Comparison of ENCODE assay signal across 9 cellular contexts in genomic region chr17:16980813-16981731, GRCh38.
DNase-seq lines count a peak whose midpoint lies in the region; ATAC-seq and TF ChIP-seq lines count a peak whose summit lies in the region.
"Had no signal": no experiment of that assay in that cellular context is flagged by ENCODE, and none has a peak within 500 bp of the region (broad histone marks: within the 10 kb centered on the region; RNA-seq: fewer than 3 reads in every experiment).

No MANE protein-coding gene starts in this region.

- H3K4me3 ChIP-seq in GM12864 (ENCODE audit: low read depth, low read length): peak overlapping the region; percentile 47

- no peaks in the 10 kb centered on the region for H3K9me3 Mint-ChIP-seq in memory B cell

- no peaks in the 10 kb centered on the region for H3K36me3 Mint-ChIP-seq in memory B cell

- peaks cover 54% of the 10 kb centered on the region for H3K4me1 Mint-ChIP-seq in memory B cell

- ATAC-seq in GM21576 (IDR thresholded peaks at IDR 0.05; ENCODE audit: unreplicated experiment) (peak; percentile 37), memory B cell (ENCODE audit: low read depth) (peak; percentile 82), GM19328 (IDR thresholded peaks at IDR 0.05; ENCODE audit: unreplicated experiment) (no peak)

- TF ChIP-seq CTCF in GM12864 (IDR thresholded peaks at IDR 0.05; ENCODE audit: low read depth, low read length, missing control alignments): no peak

- peak overlapping the region; percentile 82 for H3K4me3 Mint-ChIP-seq in memory B cell

- peak overlapping the region; percentile 99 for H3K27ac Mint-ChIP-seq in memory B cell

- DNase-seq in GM12864 (ENCODE audit: low read depth): no peak
- peak; percentile 79 for DNase-seq in NCI-H146 treated with DMSO at 0.1 percent for 48 hours (lab: John Stamatoyannopoulos, UW; ENCODE audit: unreplicated experiment)
- peak; percentile 65 to 69 for DNase-seq in memory B cell (ENCODE audit: low spot score in 2 of 2)
- DNase-seq in activated CD4-positive, alpha-beta T cell treated with anti-CD3 and anti-CD28 coated beads, Interleukin-2, amount 50 U/mL, for 4 hours: no peak
- no peak for DNase-seq in NCI-H510A (lab: John Stamatoyannopoulos, UW)
- DNase-seq in NCI-H1092 (lab: John Stamatoyannopoulos, UW): no peak
- DNase-seq: small intestine had no signal

- H3K27me3 Mint-ChIP-seq in memory B cell: no peaks in the 10 kb centered on the region

Comparison
In these comparisons a context has a peak if more than half of its experiments do, and no peak if none do; other contexts are left out.
1. DNase-seq: peak in NCI-H146 treated with DMSO at 0.1 percent for 48 hours (single experiment) and memory B cell (2 of 2); none in GM12864 (single experiment), activated CD4-positive, alpha-beta T cell treated with anti-CD3 and anti-CD28 coated beads, Interleukin-2, amount 50 U/mL, for 4 hours (0 of 2), NCI-H510A (single experiment) and NCI-H1092 (single experiment).